In genomic region chr1:50348449-50349241, GRCh38 we compare ENCODE assay signal across 1 cellular context.
TF ChIP-seq lines count a peak whose summit lies in the region.

No MANE protein-coding gene starts in this region.

TF ChIP-seq in HepG2, 621 proteins besides CTCF, POLR2A, EP300 and RAD21 (continued from another document):
- TF ChIP-seq NFE2 (CRISPR knock-in tag; IDR thresholded peaks at IDR 0.05) (no peak), MAFK (conservative IDR thresholded peaks at IDR 0.05 in 1 of 2, IDR thresholded peaks at IDR 0.05 in 1 of 2; ENCODE audit: low read length in 2 of 2) (0 out of 4 replicates have a peak, but pooled peaks of 1 of the 2 experiments have one; percentile 14), ZBTB33 (CRISPR knock-in tag; IDR thresholded peaks at IDR 0.05) (no peak)
